2 cellular contexts compared by ENCODE assay signal in genomic region chr1:54614024-54614423, GRCh38.
TF ChIP-seq lines count a peak whose summit lies in the region.

No MANE protein-coding gene starts in this region.

TF ChIP-seq in IMR-90, 13 proteins besides CTCF, POLR2A, EP300 and RAD21:
- no peak for TF ChIP-seq FOS (IDR thresholded peaks at IDR 0.05; ENCODE audit: low read depth, low read length)
- TF ChIP-seq SMC3 (IDR thresholded peaks at IDR 0.05; ENCODE audit: low read depth, low read length) = no peak
- TF ChIP-seq USF2 (IDR thresholded peaks at IDR 0.05; ENCODE audit: low read depth, low read length) = no peak
- TF ChIP-seq MXI1 (IDR thresholded peaks at IDR 0.05; ENCODE audit: borderline replicate concordance, low read depth, low read length) = no peak
- no peak for TF ChIP-seq RCOR1 (IDR thresholded peaks at IDR 0.05; ENCODE audit: insufficient replicate concordance, low read length)
- TF ChIP-seq MAFK (IDR thresholded peaks at IDR 0.05; ENCODE audit: low read depth, low read length) = no peak
- TF ChIP-seq ELK1 (IDR thresholded peaks at IDR 0.05; ENCODE audit: borderline replicate concordance, low read depth, low read length) = no peak
- no peak for TF ChIP-seq RFX5 (IDR thresholded peaks at IDR 0.05; ENCODE audit: low read depth, low read length)
- TF ChIP-seq NFE2L2 (IDR thresholded peaks at IDR 0.05; ENCODE audit: low read depth, low read length) = no peak
- TF ChIP-seq CHD1 (IDR thresholded peaks at IDR 0.05; ENCODE audit: low read depth, low read length) = no peak
- TF ChIP-seq BHLHE40 (IDR thresholded peaks at IDR 0.05; ENCODE audit: low read depth, low read length) = no peak
- no peak for TF ChIP-seq MAZ (IDR thresholded peaks at IDR 0.05; ENCODE audit: borderline replicate concordance, low read depth, low read length)
- no peak for TF ChIP-seq CEBPB (IDR thresholded peaks at IDR 0.05; ENCODE audit: low read depth, low read length)

TF ChIP-seq in H1, 55 proteins besides CTCF, POLR2A, EP300 and RAD21:
- TF ChIP-seq SIN3A (conservative IDR thresholded peaks at IDR 0.05 in 1 of 2, IDR thresholded peaks at IDR 0.05 in 1 of 2; ENCODE audit: low read depth in 1 of 2, low read length in 2 of 2) (no peak), USF2 (IDR thresholded peaks at IDR 0.05; ENCODE audit: low read length) (no peak), RNF2 (IDR thresholded peaks at IDR 0.05; ENCODE audit: borderline replicate concordance, low read depth, low read length, missing control alignments, poor library complexity, severe bottlenecking) (no peak), CHD1 (IDR thresholded peaks at IDR 0.05; ENCODE audit: low read depth, low read length) (no peak), POU5F1 (IDR thresholded peaks at IDR 0.05; ENCODE audit: low read depth, low read length) (no peak), YY1 (IDR thresholded peaks at IDR 0.05; ENCODE audit: low read depth, low read length) (no peak), TCF12 (IDR thresholded peaks at IDR 0.05; ENCODE audit: low read depth, low read length) (no peak)
